8 cellular contexts compared by ENCODE assay signal in genomic region chr6:138107752-138108592, GRCh38. TPM values are rescaled to one million over a fixed set of nuclear protein-coding genes. Genes with fewer than 3 reads are reported as not detected.
DNase-seq lines count a peak whose midpoint lies in the region; ATAC-seq and TF ChIP-seq lines count a peak whose summit lies in the region.

No MANE protein-coding gene starts in this region.

- peaks cover 2% of the 10 kb centered on the region for H3K36me3 Mint-ChIP-seq in activated T-helper 1 cell treated with anti-CD3 and anti-CD28 coated beads, Interleukin-12 subunit alpha, Interleukin-12 subunit beta, Interleukin-2, Interleukin-4 antibody, amounts not matched to agents 30 ng/mL and 10 ng/mL and 1 ng/mL, durations not matched to agents 14 hours and 24 hours and 36 hours (ENCODE audit: low read depth)
- H3K36me3 Mint-ChIP-seq in progenitor cell of endocrine pancreas (ENCODE audit: insufficient read depth), result peaks cover 4% of the 10 kb centered on the region

- peak overlapping the region; percentile 88 for H3K4me3 Mint-ChIP-seq in activated T-helper 1 cell treated with anti-CD3 and anti-CD28 coated beads, Interleukin-12 subunit alpha, Interleukin-12 subunit beta, Interleukin-2, Interleukin-4 antibody, amounts not matched to agents 30 ng/mL and 10 ng/mL and 1 ng/mL, durations not matched to agents 14 hours and 24 hours and 36 hours
- peak overlapping the region; percentile 96 for H3K4me3 Mint-ChIP-seq in progenitor cell of endocrine pancreas (ENCODE audit: low read depth)

- H3K79me2 ChIP-seq in ACC112 (ENCODE audit: control insufficient read depth, insufficient read depth, low read length, unreplicated experiment), result peaks cover 18% of the 10 kb centered on the region

- peak overlapping the region; percentile 34 for H2AFZ ChIP-seq in ACC112 (ENCODE audit: low read length, unreplicated experiment)

- no peak for TF ChIP-seq CTCF in heart left ventricle (IDR thresholded peaks at IDR 0.05)
- no peak for TF ChIP-seq CTCF in progenitor cell of endocrine pancreas (IDR thresholded peaks at IDR 0.05; ENCODE audit: unreplicated experiment)

- intact Hi-C loops in activated T-helper 1 cell treated with anti-CD3 and anti-CD28 coated beads, Interleukin-12 subunit alpha, Interleukin-12 subunit beta, Interleukin-2, Interleukin-4 antibody, amounts not matched to agents 30 ng/mL and 10 ng/mL and 1 ng/mL, durations not matched to agents 14 hours and 24 hours and 36 hours (cut with micrococcal nuclease), result loop anchor here (2.0 to 10.0 kb wide), 8 partner anchors 54 to 1013 kb away; partner anchors contain the start of genes ARFGEF3, CCDC28A and OLIG3
- intact Hi-C loops in heart left ventricle (cut with DNase I), result loop anchor here in 8 of 10 donors (2.0 to 10.0 kb wide), 8 partner anchors 103 to 403 kb away; partner anchors contain the start of genes TNFAIP3 (in 2 of the 8) and HEBP2 (in 1 of the 8)

- peaks cover 11% of the 10 kb centered on the region for H3K4me1 ChIP-seq in ACC112 (ENCODE audit: control insufficient read depth, insufficient read depth, low read length, unreplicated experiment)
- H3K4me1 ChIP-seq in heart left ventricle, result peaks cover 0 to 19% (median 6%) of the 10 kb centered on the region in 12 donors

- no peaks in the 10 kb centered on the region for H3K9me3 ChIP-seq in MG63
- H3K9me3 ChIP-seq in heart left ventricle, result no peaks in the 10 kb centered on the region

- H3K27ac ChIP-seq in ACC112 (ENCODE audit: low read depth, low read length) (no peak overlapping the region), heart left ventricle (peak overlapping the region; percentile 19 to 92 (median 82))

- H3K27me3 Mint-ChIP-seq in activated T-helper 1 cell treated with anti-CD3 and anti-CD28 coated beads, Interleukin-12 subunit alpha, Interleukin-12 subunit beta, Interleukin-2, Interleukin-4 antibody, amounts not matched to agents 30 ng/mL and 10 ng/mL and 1 ng/mL, durations not matched to agents 14 hours and 24 hours and 36 hours (ENCODE audit: insufficient read depth), result peaks cover 28% of the 10 kb centered on the region
- H3K27me3 Mint-ChIP-seq in progenitor cell of endocrine pancreas, result no peaks in the 10 kb centered on the region

- no peaks in the 10 kb centered on the region for H3K9me3 Mint-ChIP-seq in activated T-helper 1 cell treated with anti-CD3 and anti-CD28 coated beads, Interleukin-12 subunit alpha, Interleukin-12 subunit beta, Interleukin-2, Interleukin-4 antibody, amounts not matched to agents 30 ng/mL and 10 ng/mL and 1 ng/mL, durations not matched to agents 14 hours and 24 hours and 36 hours
- H3K9me3 Mint-ChIP-seq in progenitor cell of endocrine pancreas (ENCODE audit: low read depth), result no peaks in the 10 kb centered on the region

- H3K27me3 ChIP-seq in ACC112 (ENCODE audit: insufficient read depth, low read length) (no peaks in the 10 kb centered on the region), MG63 (no peaks in the 10 kb centered on the region), heart left ventricle (peaks cover 0 to 43% (median 5%) of the 10 kb centered on the region in 9 donors)

- DNase-seq in MG63 (no peak), heart left ventricle (peak in 2 of 5 donors; percentile 22 to 34), progenitor cell of endocrine pancreas (ENCODE audit: low spot score, unreplicated experiment) (peak; percentile 28), HUDEP-2 (lab: John Stamatoyannopoulos, UW; ENCODE audit: unreplicated experiment in 76 of 76) (no peak), DMS114 treated with DMSO at 0.1 percent for 48 hours (lab: John Stamatoyannopoulos, UW; ENCODE audit: unreplicated experiment) (no peak)
- peak; percentile 5 for DNase-seq in activated T-helper 1 cell treated with anti-CD3 and anti-CD28 coated beads, Interleukin-12 subunit alpha, Interleukin-12 subunit beta, Interleukin-2, Interleukin-4 antibody, amounts not matched to agents 30 ng/mL and 10 ng/mL and 1 ng/mL, durations not matched to agents 14 hours and 24 hours and 36 hours (ENCODE audit: low spot score)

- H3K27ac Mint-ChIP-seq in activated T-helper 1 cell treated with anti-CD3 and anti-CD28 coated beads, Interleukin-12 subunit alpha, Interleukin-12 subunit beta, Interleukin-2, Interleukin-4 antibody, amounts not matched to agents 30 ng/mL and 10 ng/mL and 1 ng/mL, durations not matched to agents 14 hours and 24 hours and 36 hours, result peak overlapping the region; percentile 80
- peak overlapping the region; percentile 99 for H3K27ac Mint-ChIP-seq in progenitor cell of endocrine pancreas

- H3K4me3 ChIP-seq in ACC112 (ENCODE audit: low read depth, low read length) (peak overlapping the region; percentile 82), MG63 (peak overlapping the region; percentile 81), heart left ventricle (peak overlapping the region; percentile 52 to 92 (median 73))

- ATAC-seq in GM18868 (IDR thresholded peaks at IDR 0.05; ENCODE audit: unreplicated experiment) (peak; percentile 9), heart left ventricle (peak in 3 of 4 donors; percentile 30 to 50 (median 30))

- peaks cover 29% of the 10 kb centered on the region for H3K4me1 Mint-ChIP-seq in activated T-helper 1 cell treated with anti-CD3 and anti-CD28 coated beads, Interleukin-12 subunit alpha, Interleukin-12 subunit beta, Interleukin-2, Interleukin-4 antibody, amounts not matched to agents 30 ng/mL and 10 ng/mL and 1 ng/mL, durations not matched to agents 14 hours and 24 hours and 36 hours (ENCODE audit: low read depth)
- H3K4me1 Mint-ChIP-seq in progenitor cell of endocrine pancreas (ENCODE audit: low read depth), result peaks cover 24% of the 10 kb centered on the region

- no peaks in the 10 kb centered on the region for H3K36me3 ChIP-seq in ACC112 (ENCODE audit: insufficient read depth, low read length)
- H3K36me3 ChIP-seq in MG63, result no peaks in the 10 kb centered on the region; the same call in none of the 2 replicates
- H3K36me3 ChIP-seq in heart left ventricle, result no peaks in the 10 kb centered on the region

- no peak for TF ChIP-seq POLR2A in heart left ventricle (IDR thresholded peaks at IDR 0.05)

- WGBS in heart left ventricle, 4 donors, result 8 to 16% (median 13%) methylated on average over 24 of the region's 24 CpGs

RNA-seq across cellular contexts. Expression of gene PERP, which starts 0.8 kb away (rescaled TPM):
- total RNA-seq in MG63 (2014; rRNA removed; shearing (Covaris generic); ENCODE audit: low replicate concordance), result 38.7 and 43.6 TPM in 2 replicates
- total RNA-seq in activated T-helper 1 cell treated with anti-CD3 and anti-CD28 coated beads, Interleukin-12 subunit alpha, Interleukin-12 subunit beta, Interleukin-2, Interleukin-4 antibody, amounts not matched to agents 30 ng/mL and 10 ng/mL and 1 ng/mL, durations not matched to agents 14 hours and 24 hours and 36 hours, result 5.6 and 5.7 TPM in 2 replicates
- total RNA-seq in heart left ventricle, result 10 to 100 TPM; 49.5 to 73.4 (median 53.6) TPM
- polyA plus RNA-seq in heart left ventricle, result 10 to 100 TPM; 41.0 to 54.2 TPM
- total RNA-seq in progenitor cell of endocrine pancreas, result 68.3 and 75.3 TPM in 2 replicates

RNA-seq across cellular contexts. Expression of gene ARFGEF3, which starts 53.8 kb away (rescaled TPM):
- total RNA-seq in MG63 (2014; rRNA removed; shearing (Covaris generic); ENCODE audit: low replicate concordance), result 3.7 and 5.1 TPM in 2 replicates
- total RNA-seq in activated T-helper 1 cell treated with anti-CD3 and anti-CD28 coated beads, Interleukin-12 subunit alpha, Interleukin-12 subunit beta, Interleukin-2, Interleukin-4 antibody, amounts not matched to agents 30 ng/mL and 10 ng/mL and 1 ng/mL, durations not matched to agents 14 hours and 24 hours and 36 hours, result 0.22 and 0.29 TPM in 2 replicates
- total RNA-seq in heart left ventricle, result 10 to 100 TPM in 1 of 9 donors, 1 to 10 TPM in 8; 1.0 to 11.9 (median 2.8) TPM
- polyA plus RNA-seq in heart left ventricle, result under 1 TPM; 0.58 to 0.65 TPM
- 28.3 and 28.6 TPM in 2 replicates for total RNA-seq in progenitor cell of endocrine pancreas

Comparison
In these comparisons a context has a peak if more than half of its experiments do, and no peak if none do; other contexts are left out.
1. DNase-seq: peak in activated T-helper 1 cell treated with anti-CD3 and anti-CD28 coated beads, Interleukin-12 subunit alpha, Interleukin-12 subunit beta, Interleukin-2, Interleukin-4 antibody, amounts not matched to agents 30 ng/mL and 10 ng/mL and 1 ng/mL, durations not matched to agents 14 hours and 24 hours and 36 hours (single experiment) and progenitor cell of endocrine pancreas (single experiment); none in MG63 (single experiment), HUDEP-2 (0 of 76) and DMS114 treated with DMSO at 0.1 percent for 48 hours (single experiment).
2. Peak in every context shown above with its lines, with median percentiles within 50 percentile points of each other: H3K4me3 ChIP-seq.